1 cellular context compared by ENCODE assay signal in genomic region chr2:231727621-231728020, GRCh38.
TF ChIP-seq lines count a peak whose summit lies in the region.

No MANE protein-coding gene starts in this region.

TF ChIP-seq in WTC11, 78 proteins besides CTCF, POLR2A, EP300 and RAD21 (continued from another document):
- no peak for TF ChIP-seq ZNF232 (CRISPR knock-in tag; IDR thresholded peaks at IDR 0.05)
- no peak for TF ChIP-seq PRRX2 (CRISPR knock-in tag; IDR thresholded peaks at IDR 0.05)
- TF ChIP-seq NR2C2 (CRISPR knock-in tag; IDR thresholded peaks at IDR 0.05), result no peak
- TF ChIP-seq TP53 (CRISPR knock-in tag; IDR thresholded peaks at IDR 0.05), result no peak
- TF ChIP-seq ZNF416 (CRISPR knock-in tag; IDR thresholded peaks at IDR 0.05), result no peak
- TF ChIP-seq USF1 (CRISPR knock-in tag; IDR thresholded peaks at IDR 0.05), result no peak
- no peak for TF ChIP-seq GTF2I (CRISPR knock-in tag; conservative IDR thresholded peaks at IDR 0.05)
